31 cellular contexts compared by ENCODE assay signal in the genomic region with DNA sequence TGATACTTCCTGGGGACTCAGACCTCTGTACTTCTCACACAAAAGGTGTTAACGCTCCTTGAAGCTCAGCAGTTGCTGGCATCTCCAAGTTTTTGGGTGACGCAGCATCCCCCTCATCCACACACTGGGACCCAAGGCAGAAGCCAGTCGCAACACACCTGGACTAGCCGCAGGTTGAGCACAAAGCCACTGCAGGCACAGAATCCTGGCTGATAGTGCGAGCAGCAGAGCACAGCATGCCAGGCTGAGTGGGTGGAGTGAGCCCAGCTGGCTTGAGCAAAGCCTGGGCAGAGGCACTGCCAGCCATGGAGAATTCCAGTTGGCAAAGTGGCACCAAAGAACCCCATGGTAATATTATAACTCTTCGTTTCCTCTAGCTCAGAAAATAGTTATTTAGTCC.
"Had no signal": no experiment of that assay in that cellular context is flagged by ENCODE, and none has a peak within 500 bp of the region (broad histone marks: within the 10 kb centered on the region; RNA-seq: fewer than 3 reads in every experiment).

No MANE protein-coding gene starts in this region.

- H3K27me3 Mint-ChIP-seq: activated CD4-positive, alpha-beta memory T cell treated with anti-CD3 and anti-CD28 coated beads for 36 hours; activated CD4-positive, alpha-beta T cell treated with anti-CD3 and anti-CD28 coated beads for 36 hours; activated CD4-positive, alpha-beta T cell treated with anti-CD3 and anti-CD28 coated beads, Interleukin-2, amount 10 ng/mL, durations not matched to agents 24 days and 14 days; activated CD8-positive, alpha-beta memory T cell treated with anti-CD3 and anti-CD28 coated beads, Interleukin-2, amount 10 ng/mL, durations not matched to agents 7 days and 5 days; activated naive CD4-positive, alpha-beta T cell treated with anti-CD3 and anti-CD28 coated beads, Interleukin-2, amount 50 U/mL, for 24 hours; activated naive CD8-positive, alpha-beta T cell treated with anti-CD3 and anti-CD28 coated beads for 36 hours; activated naive CD8-positive, alpha-beta T cell treated with anti-CD3 and anti-CD28 coated beads, Interleukin-2, amount 50 U/mL, for 24 hours; activated T-cell treated with anti-CD3 and anti-CD28 coated beads, Interleukin-2, amount 50 U/mL, for 24 hours; effector memory CD8-positive, alpha-beta T cell had no signal

- H3K9me3 Mint-ChIP-seq: activated CD4-positive, alpha-beta T cell treated with anti-CD3 and anti-CD28 coated beads, Interleukin-2, amount 10 ng/mL, durations not matched to agents 24 days and 14 days; activated naive CD8-positive, alpha-beta T cell treated with anti-CD3 and anti-CD28 coated beads for 36 hours; activated naive CD8-positive, alpha-beta T cell treated with anti-CD3 and anti-CD28 coated beads, Interleukin-2, amount 50 U/mL, for 24 hours; activated T-cell treated with anti-CD3 and anti-CD28 coated beads, Interleukin-2, amount 50 U/mL, for 72 hours; effector memory CD8-positive, alpha-beta T cell had no signal

- H3K36me3 Mint-ChIP-seq: activated CD4-positive, alpha-beta memory T cell treated with anti-CD3 and anti-CD28 coated beads for 36 hours; activated CD8-positive, alpha-beta memory T cell treated with anti-CD3 and anti-CD28 coated beads, Interleukin-2, amount 10 ng/mL, durations not matched to agents 7 days and 5 days; activated naive CD4-positive, alpha-beta T cell treated with anti-CD3 and anti-CD28 coated beads, Interleukin-2, amount 50 U/mL, for 24 hours; activated naive CD8-positive, alpha-beta T cell treated with anti-CD3 and anti-CD28 coated beads for 36 hours had no signal

- DNase-seq: activated CD4-positive, alpha-beta memory T cell treated with anti-CD3 and anti-CD28 coated beads for 36 hours; activated CD4-positive, alpha-beta T cell treated with anti-CD3 and anti-CD28 coated beads for 36 hours; activated CD4-positive, alpha-beta T cell treated with anti-CD3 and anti-CD28 coated beads, Interleukin-2, amount 10 ng/mL, durations not matched to agents 24 days and 14 days; activated CD4-positive, CD25-positive, alpha-beta regulatory T cell; activated CD4-positive, CD25-positive, alpha-beta regulatory T cell treated with anti-CD3 and anti-CD28 coated beads, Interleukin-2, amount 50 U/mL, for 72 hours; activated CD8-positive, alpha-beta memory T cell treated with anti-CD3 and anti-CD28 coated beads, Interleukin-2, amount 10 ng/mL, durations not matched to agents 7 days and 5 days; activated CD8-positive, alpha-beta memory T cell treated with anti-CD3 and anti-CD28 coated beads, Interleukin-2, amount 50 U/mL, for 4 hours; activated CD8-positive, alpha-beta T cell treated with anti-CD3 and anti-CD28 coated beads, Interleukin-2, amount 10 ng/mL, durations not matched to agents 7 days and 5 days; activated naive CD4-positive, alpha-beta T cell treated with anti-CD3 and anti-CD28 coated beads for 36 hours; activated naive CD8-positive, alpha-beta T cell treated with anti-CD3 and anti-CD28 coated beads for 36 hours; activated naive CD8-positive, alpha-beta T cell treated with anti-CD3 and anti-CD28 coated beads, Interleukin-2, amount 50 U/mL, for 24 hours; activated T-cell treated with anti-CD3 and anti-CD28 coated beads, Interleukin-2, amount 50 U/mL, for 24 hours; activated T-cell treated with anti-CD3 and anti-CD28 coated beads, Interleukin-2, amount 50 U/mL, for 72 hours; adrenal gland; amygdala; aorta; body of pancreas; caudate nucleus; cortex of kidney; dermis blood vessel endothelial cell; effector CD4-positive, alpha-beta T cell; effector memory CD8-positive, alpha-beta T cell; esophagus squamous epithelium; foreskin melanocyte; head of caudate nucleus; T-helper 2 cell had no signal

- H3K4me3 Mint-ChIP-seq: activated CD4-positive, alpha-beta memory T cell treated with anti-CD3 and anti-CD28 coated beads for 36 hours; activated CD4-positive, alpha-beta T cell treated with anti-CD3 and anti-CD28 coated beads for 36 hours; activated CD4-positive, alpha-beta T cell treated with anti-CD3 and anti-CD28 coated beads, Interleukin-2, amount 10 ng/mL, durations not matched to agents 24 days and 14 days; activated CD8-positive, alpha-beta memory T cell treated with anti-CD3 and anti-CD28 coated beads, Interleukin-2, amount 10 ng/mL, durations not matched to agents 7 days and 5 days; activated CD8-positive, alpha-beta T cell treated with anti-CD3 and anti-CD28 coated beads, Interleukin-2, amount 10 ng/mL, durations not matched to agents 7 days and 5 days; activated naive CD4-positive, alpha-beta T cell treated with anti-CD3 and anti-CD28 coated beads for 36 hours; activated naive CD4-positive, alpha-beta T cell treated with anti-CD3 and anti-CD28 coated beads, Interleukin-2, amount 50 U/mL, for 24 hours; activated naive CD8-positive, alpha-beta T cell treated with anti-CD3 and anti-CD28 coated beads for 36 hours; activated naive CD8-positive, alpha-beta T cell treated with anti-CD3 and anti-CD28 coated beads, Interleukin-2, amount 50 U/mL, for 24 hours; activated T-cell treated with anti-CD3 and anti-CD28 coated beads, Interleukin-2, amount 50 U/mL, for 24 hours; activated T-cell treated with anti-CD3 and anti-CD28 coated beads, Interleukin-2, amount 50 U/mL, for 72 hours; effector memory CD8-positive, alpha-beta T cell had no signal

- H3K27me3 ChIP-seq: adrenal gland, body of pancreas, esophagus squamous epithelium had no signal

- H3K27ac ChIP-seq: adrenal gland, body of pancreas, epithelial cell of prostate, esophagus squamous epithelium had no signal

- H3K4me1 ChIP-seq: adrenal gland, body of pancreas, esophagus squamous epithelium had no signal

- H3K36me3 ChIP-seq: adrenal gland, esophagus squamous epithelium had no signal

- H3K4me3 ChIP-seq: adrenal gland, body of pancreas, esophagus squamous epithelium had no signal

- H3K9me3 ChIP-seq: adrenal gland, body of pancreas had no signal

- H3K4me1 Mint-ChIP-seq: activated CD4-positive, alpha-beta T cell treated with anti-CD3 and anti-CD28 coated beads for 36 hours; activated CD4-positive, alpha-beta T cell treated with anti-CD3 and anti-CD28 coated beads, Interleukin-2, amount 10 ng/mL, durations not matched to agents 24 days and 14 days; activated CD8-positive, alpha-beta memory T cell treated with anti-CD3 and anti-CD28 coated beads, Interleukin-2, amount 10 ng/mL, durations not matched to agents 7 days and 5 days; activated naive CD4-positive, alpha-beta T cell treated with anti-CD3 and anti-CD28 coated beads, Interleukin-2, amount 50 U/mL, for 24 hours; activated naive CD8-positive, alpha-beta T cell treated with anti-CD3 and anti-CD28 coated beads for 36 hours; activated naive CD8-positive, alpha-beta T cell treated with anti-CD3 and anti-CD28 coated beads, Interleukin-2, amount 50 U/mL, for 24 hours had no signal

- H3K27ac Mint-ChIP-seq: activated CD4-positive, alpha-beta memory T cell treated with anti-CD3 and anti-CD28 coated beads for 36 hours; activated CD4-positive, alpha-beta T cell treated with anti-CD3 and anti-CD28 coated beads for 36 hours; activated CD4-positive, alpha-beta T cell treated with anti-CD3 and anti-CD28 coated beads, Interleukin-2, amount 10 ng/mL, durations not matched to agents 24 days and 14 days; activated CD8-positive, alpha-beta memory T cell treated with anti-CD3 and anti-CD28 coated beads, Interleukin-2, amount 10 ng/mL, durations not matched to agents 7 days and 5 days; activated CD8-positive, alpha-beta T cell treated with anti-CD3 and anti-CD28 coated beads, Interleukin-2, amount 10 ng/mL, durations not matched to agents 7 days and 5 days; activated naive CD4-positive, alpha-beta T cell treated with anti-CD3 and anti-CD28 coated beads for 36 hours; activated naive CD4-positive, alpha-beta T cell treated with anti-CD3 and anti-CD28 coated beads, Interleukin-2, amount 50 U/mL, for 24 hours; activated naive CD8-positive, alpha-beta T cell treated with anti-CD3 and anti-CD28 coated beads for 36 hours; activated naive CD8-positive, alpha-beta T cell treated with anti-CD3 and anti-CD28 coated beads, Interleukin-2, amount 50 U/mL, for 24 hours; activated T-cell treated with anti-CD3 and anti-CD28 coated beads, Interleukin-2, amount 50 U/mL, for 24 hours; activated T-cell treated with anti-CD3 and anti-CD28 coated beads, Interleukin-2, amount 50 U/mL, for 72 hours; effector memory CD8-positive, alpha-beta T cell had no signal

- FAIRE-seq: colon, endometrium, endothelial cell of umbilical vein had no signal

- ATAC-seq: activated CD4-positive, alpha-beta T cell treated with anti-CD3 and anti-CD28 coated beads for 36 hours; activated CD8-positive, alpha-beta memory T cell treated with anti-CD3 and anti-CD28 coated beads, Interleukin-2, amount 10 ng/mL, durations not matched to agents 7 days and 5 days; activated CD8-positive, alpha-beta T cell treated with anti-CD3 and anti-CD28 coated beads, Interleukin-2, amount 10 ng/mL, durations not matched to agents 7 days and 5 days; activated naive CD8-positive, alpha-beta T cell treated with anti-CD3 and anti-CD28 coated beads, Interleukin-2, amount 50 U/mL, for 24 hours; activated T-cell treated with anti-CD3 and anti-CD28 coated beads, Interleukin-2, amount 50 U/mL, for 72 hours; body of pancreas; effector memory CD8-positive, alpha-beta T cell had no signal
